ENCODE assay signal across 8 cellular contexts in the genomic region with DNA sequence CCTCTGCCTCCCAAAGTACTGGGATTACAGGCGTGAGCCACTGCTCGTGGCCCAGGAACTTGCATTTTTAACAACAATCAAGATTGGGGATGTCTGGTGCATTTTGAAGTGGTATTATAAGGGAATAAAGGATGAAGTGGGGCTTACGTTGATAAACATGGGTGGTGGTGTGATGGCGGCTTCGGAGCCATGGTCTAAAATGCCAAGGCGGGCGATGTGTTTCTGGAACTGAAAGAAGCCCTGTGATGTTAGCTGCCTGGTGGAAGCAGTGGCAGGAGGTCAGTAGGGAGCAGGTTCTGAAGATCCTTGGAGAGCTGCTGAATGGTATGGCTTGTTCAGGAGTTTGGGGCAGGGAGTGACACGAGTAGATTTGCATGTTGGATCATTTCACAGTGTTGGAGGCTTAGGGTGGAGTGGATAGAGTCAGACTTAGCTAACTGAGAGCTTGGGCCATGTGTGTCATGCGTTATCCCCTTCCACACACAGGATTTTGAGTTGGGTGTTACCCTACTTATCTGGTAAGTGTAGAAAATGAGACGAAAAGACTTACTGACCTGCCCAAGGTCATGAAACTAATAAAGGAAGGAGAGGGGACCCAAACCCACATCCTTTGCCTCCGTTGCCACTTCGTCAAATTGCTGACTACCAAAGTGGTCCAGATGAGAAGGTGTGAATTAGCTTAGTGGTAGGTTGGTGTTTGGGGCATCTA. TPM values are rescaled to one million over a fixed set of nuclear protein-coding genes. Genes with fewer than 3 reads are reported as not detected.
A peak's percentile ranks its signal among the peaks of the same experiment; 100 is the strongest.
DNase-seq lines count a peak whose midpoint lies in the region; ATAC-seq and TF ChIP-seq lines count a peak whose summit lies in the region.

No MANE protein-coding gene starts in this region.

- peaks cover 17% of the 10 kb centered on the region for H3K36me3 Mint-ChIP-seq in MCF 10A (ENCODE audit: insufficient read depth, unreplicated experiment)
- H3K36me3 Mint-ChIP-seq in nephron (ENCODE audit: low read depth): peaks cover 25% of the 10 kb centered on the region

- no peaks in the 10 kb centered on the region for H3K9me2 ChIP-seq in Karpas-422 (replicated peaks; ENCODE audit: insufficient read depth, low read length)

- H3K27ac Mint-ChIP-seq in MCF 10A (ENCODE audit: low read depth, unreplicated experiment) (peak overlapping the region; percentile 54), nephron (peak overlapping the region; percentile 73 to 84 (median 83))

- H3K4me3 Mint-ChIP-seq in MCF 10A (ENCODE audit: unreplicated experiment) (peak overlapping the region; percentile 78), nephron (peak overlapping the region; percentile 90 to 95 (median 93))

- peak overlapping the region; percentile 73 for H3K4me2 ChIP-seq in Karpas-422 (ENCODE audit: low read depth, low read length, poor library complexity, severe bottlenecking)

- no peak overlapping the region for H2AFZ ChIP-seq in Karpas-422 (ENCODE audit: low read length)

- no peaks in the 10 kb centered on the region for H3K9me3 ChIP-seq in Karpas-422 (ENCODE audit: low read length)

- TF ChIP-seq CTCF in C4-2B (conservative IDR thresholded peaks at IDR 0.05) (no peak), MCF 10A (IDR thresholded peaks at IDR 0.05; ENCODE audit: unreplicated experiment) (no peak), nephron (IDR thresholded peaks at IDR 0.05; ENCODE audit: unreplicated experiment in 3 of 3) (no peak)

- peaks cover 14% of the 10 kb centered on the region; the same call in 1 of the 2 replicates for H3K36me3 ChIP-seq in Karpas-422 (ENCODE audit: insufficient read depth, low read length)

- POLR2A ChIA-PET in MCF 10A (lab: Yijun Ruan, JAX): interaction anchor here (0.5 to 3.3 kb wide), 13 partner anchors 11 to 239 kb away, joined by 3 to 27 read pairs (median 4); partner anchors contain the start of gene ATP5F1E

- H3K4me1 Mint-ChIP-seq in MCF 10A (ENCODE audit: insufficient read depth, unreplicated experiment) (peaks cover 21% of the 10 kb centered on the region), nephron (peaks cover 31% of the 10 kb centered on the region)

- H4K20me1 ChIP-seq in Karpas-422 (ENCODE audit: insufficient read depth, low read depth, low read length): no peaks in the 10 kb centered on the region

- intact Hi-C loops in MCF 10A (cut with micrococcal nuclease): no loop called here
- intact Hi-C loops in left colon (cut with DNase I, micrococcal nuclease): no loop called here

- CTCF ChIA-PET in MCF 10A (lab: Yijun Ruan, JAX): interaction anchor here (0.6 to 1.5 kb wide), 5 partner anchors 8 to 306 kb away, joined by 3 to 5 read pairs (median 4); no protein-coding TSS in a partner anchor

- ATAC-seq in HG03045 (IDR thresholded peaks at IDR 0.05; ENCODE audit: unreplicated experiment) (no peak), GM21825 (IDR thresholded peaks at IDR 0.05; ENCODE audit: unreplicated experiment) (no peak), left colon (no peak)

- peaks cover 43% of the 10 kb centered on the region for H3K4me1 ChIP-seq in Karpas-422 (ENCODE audit: low read length)

- peak overlapping the region; percentile 94 for H3K27ac ChIP-seq in C4-2B
- H3K27ac ChIP-seq in Karpas-422 (ENCODE audit: low read length): no peak overlapping the region

- H3K27me3 Mint-ChIP-seq in MCF 10A (ENCODE audit: insufficient read depth, unreplicated experiment) (no peaks in the 10 kb centered on the region), nephron (ENCODE audit: low read depth) (no peaks in the 10 kb centered on the region)

- TSS peak; percentile 45 for BruUV-seq in MCF 10A (replicated peaks; lab: Mats Ljungman, UMichigan)

- peaks cover 49% of the 10 kb centered on the region for H3K79me2 ChIP-seq in Karpas-422 (ENCODE audit: low read length)

- peak overlapping the region; percentile 93; the same call in 1 of the 2 replicates for H3K9ac ChIP-seq in Karpas-422 (ENCODE audit: low read length)

- DNase-seq in Karpas-422 (no peak), MCF 10A (ENCODE audit: unreplicated experiment) (no peak), germinal center (ENCODE audit: low spot score) (no peak), left colon (no peak)

- H3K9me3 Mint-ChIP-seq in MCF 10A (ENCODE audit: unreplicated experiment) (no peaks in the 10 kb centered on the region), nephron (peaks cover 7% of the 10 kb centered on the region)

- peak overlapping the region; percentile 74 for H3K4me3 ChIP-seq in Karpas-422 (ENCODE audit: low read length)

- H3K27me3 ChIP-seq in Karpas-422 (ENCODE audit: low read length): no peaks in the 10 kb centered on the region

RNA-seq across cellular contexts. Expression of gene NELFCD, which starts 1.5 kb away (rescaled TPM):
- total RNA-seq in Karpas-422 (2014; rRNA removed; shearing (Covaris generic); ENCODE audit: low replicate concordance): 51.3 and 57.5 TPM in 2 replicates
- total RNA-seq in MCF 10A (2022) (59.6 and 79.8 TPM in 2 replicates), left colon (10 to 100 TPM; 41.2 to 43.5 TPM)

RNA-seq across cellular contexts. Expression of gene CTSZ, which starts 24.5 kb away (rescaled TPM):
- total RNA-seq in Karpas-422 (2014; rRNA removed; shearing (Covaris generic); ENCODE audit: low replicate concordance): 111 and 215 TPM in 2 replicates
- total RNA-seq in MCF 10A (2022): 96.6 and 103 TPM in 2 replicates
- 100 to 1,000 TPM; 283 to 307 TPM for total RNA-seq in left colon

RNA-seq across cellular contexts. Expression of gene TUBB1, which starts 36.7 kb away (rescaled TPM):
- total RNA-seq in Karpas-422 (2014; rRNA removed; shearing (Covaris generic); ENCODE audit: low replicate concordance): not detected in 2 replicates
- total RNA-seq in MCF 10A (2022): not detected in 2 replicates
- not detected for total RNA-seq in left colon

RNA-seq across cellular contexts. Expression of gene ATP5F1E, which starts 49.6 kb away (rescaled TPM):
- 47.0 and 78.9 TPM in 2 replicates for total RNA-seq in Karpas-422 (2014; rRNA removed; shearing (Covaris generic); ENCODE audit: low replicate concordance)
- 65.2 and 69.7 TPM in 2 replicates for total RNA-seq in MCF 10A (2022)
- total RNA-seq in left colon: 10 to 100 TPM; 64.2 to 79.2 TPM
